In genomic region chr16:88963583-88963982, GRCh38 we compare ENCODE assay signal across 1 cellular context.
TF ChIP-seq lines count a peak whose summit lies in the region.

No MANE protein-coding gene starts in this region.

TF ChIP-seq in HCT116, 20 proteins besides CTCF, POLR2A, EP300 and RAD21 (continued from another document):
- no peak for TF ChIP-seq CBX3 (IDR thresholded peaks at IDR 0.05; ENCODE audit: low read depth)
- TF ChIP-seq ATF3 (IDR thresholded peaks at IDR 0.05) = no peak
- no peak for TF ChIP-seq FOSL1 (IDR thresholded peaks at IDR 0.05; ENCODE audit: low read depth)
- no peak for TF ChIP-seq REST (IDR thresholded peaks at IDR 0.05; ENCODE audit: low read depth)
- TF ChIP-seq EZH2phosphoT487 (IDR thresholded peaks at IDR 0.05; ENCODE audit: borderline replicate concordance) = no peak
- no peak for TF ChIP-seq TCF7L2 (IDR thresholded peaks at IDR 0.05; ENCODE audit: borderline replicate concordance, extremely low read depth, insufficient read depth, insufficient read length)
- TF ChIP-seq SRF (IDR thresholded peaks at IDR 0.05; ENCODE audit: low read depth) = no peak
- TF ChIP-seq SIN3A (IDR thresholded peaks at IDR 0.05; ENCODE audit: low read depth) = no peak
- no peak for TF ChIP-seq ZFX (IDR thresholded peaks at IDR 0.05)
